ENCODE assay signal across 8 cellular contexts in the genomic region with DNA sequence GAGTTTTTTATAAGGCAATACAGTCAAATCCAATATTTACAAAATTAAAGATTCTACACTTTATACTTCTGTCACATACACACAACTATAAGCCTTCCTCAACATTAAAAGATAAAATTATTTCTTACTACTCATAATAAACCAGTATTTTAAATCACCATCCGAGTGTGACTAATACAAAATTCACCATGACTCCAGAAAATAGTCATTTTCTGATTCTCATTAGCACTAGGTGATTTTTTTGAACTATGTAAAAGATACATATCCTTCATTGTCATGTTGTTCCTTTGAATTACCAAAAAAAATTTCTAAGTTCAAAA. TPM values are rescaled to one million over a fixed set of nuclear protein-coding genes. Genes with fewer than 3 reads are reported as not detected.
DNase-seq lines count a peak whose midpoint lies in the region; FAIRE-seq and TF ChIP-seq lines count a peak whose summit lies in the region.

No MANE protein-coding gene starts in this region.

- intact Hi-C loops in MCF 10A (cut with micrococcal nuclease), result loop anchor here (1.0 to 5.0 kb wide), 3 partner anchors 17 to 66 kb away; no protein-coding TSS in a partner anchor

- H3K9ac ChIP-seq in Karpas-422 (ENCODE audit: low read length) (peak overlapping the region; percentile 55), mucosa of stomach (ENCODE audit: low read length) (peak overlapping the region; percentile 62)

- peak overlapping the region; percentile 93 for H3K27ac ChIP-seq in Karpas-422 (ENCODE audit: low read length)

- H3K27ac Mint-ChIP-seq in MCF 10A (ENCODE audit: low read depth, unreplicated experiment), result peak overlapping the region; percentile 91

- H3K4me3 ChIP-seq in BE2C (ENCODE audit: low read depth, low read length) (peak overlapping the region; percentile 78), Karpas-422 (ENCODE audit: low read length) (peak overlapping the region; percentile 53), mucosa of stomach (ENCODE audit: low read length) (no peak overlapping the region)

- no peaks in the 10 kb centered on the region for H3K9me2 ChIP-seq in Karpas-422 (replicated peaks; ENCODE audit: insufficient read depth, low read length)

- H3K9me3 ChIP-seq in BE2C (no peaks in the 10 kb centered on the region), Karpas-422 (ENCODE audit: low read length) (no peaks in the 10 kb centered on the region), mucosa of stomach (ENCODE audit: control insufficient read depth, low read length) (no peaks in the 10 kb centered on the region)

- no peaks in the 10 kb centered on the region for H3K27me3 ChIP-seq in BE2C
- H3K27me3 ChIP-seq in Karpas-422 (ENCODE audit: low read length), result no peaks in the 10 kb centered on the region
- no peaks in the 10 kb centered on the region for H3K27me3 ChIP-seq in mucosa of stomach (ENCODE audit: control insufficient read depth, insufficient read depth, low read length)

- no peak for TF ChIP-seq CTCF in BE2C (IDR thresholded peaks at IDR 0.05; ENCODE audit: low read depth, low read length)
- no peak for TF ChIP-seq CTCF in MCF 10A (IDR thresholded peaks at IDR 0.05; ENCODE audit: unreplicated experiment)

- H3K4me2 ChIP-seq in Karpas-422 (ENCODE audit: low read depth, low read length, poor library complexity, severe bottlenecking), result peak overlapping the region; percentile 79

- H3K9me3 Mint-ChIP-seq in MCF 10A (ENCODE audit: unreplicated experiment), result no peaks in the 10 kb centered on the region

- H3K4me1 ChIP-seq in BE2C (0 out of 2 replicates have a peak, but pooled peaks cover 2% of the 10 kb centered on the region), Karpas-422 (ENCODE audit: low read length) (peaks cover 47% of the 10 kb centered on the region), mucosa of stomach (ENCODE audit: control insufficient read depth, insufficient read depth, low read length) (no peaks in the 10 kb centered on the region)

- peaks cover 11% of the 10 kb centered on the region for H3K4me1 Mint-ChIP-seq in MCF 10A (ENCODE audit: insufficient read depth, unreplicated experiment)

- POLR2A ChIA-PET in MCF 10A (lab: Yijun Ruan, JAX), result interaction anchor here (0.7 to 8.6 kb wide), 27 partner anchors 11 to 438 kb away, joined by 3 to 99 read pairs (median 8); no protein-coding TSS in a partner anchor

- H3K79me2 ChIP-seq in Karpas-422 (ENCODE audit: low read length), result peaks cover 43% of the 10 kb centered on the region

- H3K36me3 ChIP-seq in BE2C (no peaks in the 10 kb centered on the region), Karpas-422 (ENCODE audit: insufficient read depth, low read length) (no peaks in the 10 kb centered on the region), mucosa of stomach (ENCODE audit: control insufficient read depth, insufficient read depth, low read length) (no peaks in the 10 kb centered on the region)

- peak overlapping the region; percentile 97 for H3K4me3 Mint-ChIP-seq in MCF 10A (ENCODE audit: unreplicated experiment)

- H3K27me3 Mint-ChIP-seq in MCF 10A (ENCODE audit: insufficient read depth, unreplicated experiment), result no peaks in the 10 kb centered on the region

- 0 out of 2 replicates have a peak overlapping the region, but pooled peaks have one; percentile 35 for H2AFZ ChIP-seq in Karpas-422 (ENCODE audit: low read length)

- H3K36me3 Mint-ChIP-seq in MCF 10A (ENCODE audit: insufficient read depth, unreplicated experiment), result peaks cover 5% of the 10 kb centered on the region

- no peaks in the 10 kb centered on the region for H4K20me1 ChIP-seq in Karpas-422 (ENCODE audit: insufficient read depth, low read depth, low read length)

- DNase-seq in BE2C (no peak), Karpas-422 (no peak), MCF 10A (ENCODE audit: unreplicated experiment) (no peak), pons (ENCODE audit: low spot score) (no peak), SW 1271 (lab: John Stamatoyannopoulos, UW) (no peak), HTR-8/SVneo (ENCODE audit: insufficient read length, low spot score) (no peak)
- no peak for DNase-seq in activated T-cell treated with anti-CD3 and anti-CD28 coated beads, Interleukin-2, amount 50 U/mL, for 48 hours

- FAIRE-seq in HTR-8/SVneo (lab: Jason Lieb, UNC), result no peak

- CTCF ChIA-PET in MCF 10A (lab: Yijun Ruan, JAX), result interaction anchor here (0.6 to 1.9 kb wide), 12 partner anchors 8 to 794 kb away, joined by 3 to 10 read pairs (median 3); no protein-coding TSS in a partner anchor

- TSS peak; percentile 98 for BruUV-seq in MCF 10A (replicated peaks; lab: Mats Ljungman, UMichigan)

RNA-seq across cellular contexts. Expression of a gene that starts 0.6 kb away (rescaled TPM):
- polyA plus RNA-seq in BE2C (2012; ENCODE audit: insufficient read depth, insufficient read length, low read depth), result 5.2 TPM
- 12.1 and 24.0 TPM in 2 replicates for total RNA-seq in Karpas-422 (2014; rRNA removed; shearing (Covaris generic); ENCODE audit: low replicate concordance)
- total RNA-seq in MCF 10A (2022), result 103 and 153 TPM in 2 replicates
